ENCODE assay signal across 1 cellular context in the genomic region with DNA sequence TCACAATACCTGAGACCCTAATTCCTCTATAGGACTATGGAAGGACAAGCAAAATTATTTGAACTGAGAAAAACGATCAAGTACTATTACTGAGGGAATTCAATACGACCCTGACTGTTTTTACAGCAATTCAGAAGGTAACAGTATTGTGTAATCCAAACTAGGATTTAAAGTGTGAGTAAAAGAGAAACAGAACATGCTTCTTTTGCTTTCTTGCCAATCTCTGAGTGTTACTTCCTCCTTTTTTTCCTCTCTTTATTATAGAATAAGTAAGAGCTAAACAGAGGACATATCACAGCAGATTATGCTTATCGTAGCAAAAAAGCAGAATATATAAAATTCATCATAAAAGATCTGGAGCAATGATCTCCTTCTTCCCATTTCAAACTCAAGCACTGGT.
TF ChIP-seq lines count a peak whose summit lies in the region.

No MANE protein-coding gene starts in this region.

TF ChIP-seq in HCT116, 20 proteins besides CTCF, POLR2A, EP300 and RAD21 (continued from another document):
- TF ChIP-seq, protein P1, sequence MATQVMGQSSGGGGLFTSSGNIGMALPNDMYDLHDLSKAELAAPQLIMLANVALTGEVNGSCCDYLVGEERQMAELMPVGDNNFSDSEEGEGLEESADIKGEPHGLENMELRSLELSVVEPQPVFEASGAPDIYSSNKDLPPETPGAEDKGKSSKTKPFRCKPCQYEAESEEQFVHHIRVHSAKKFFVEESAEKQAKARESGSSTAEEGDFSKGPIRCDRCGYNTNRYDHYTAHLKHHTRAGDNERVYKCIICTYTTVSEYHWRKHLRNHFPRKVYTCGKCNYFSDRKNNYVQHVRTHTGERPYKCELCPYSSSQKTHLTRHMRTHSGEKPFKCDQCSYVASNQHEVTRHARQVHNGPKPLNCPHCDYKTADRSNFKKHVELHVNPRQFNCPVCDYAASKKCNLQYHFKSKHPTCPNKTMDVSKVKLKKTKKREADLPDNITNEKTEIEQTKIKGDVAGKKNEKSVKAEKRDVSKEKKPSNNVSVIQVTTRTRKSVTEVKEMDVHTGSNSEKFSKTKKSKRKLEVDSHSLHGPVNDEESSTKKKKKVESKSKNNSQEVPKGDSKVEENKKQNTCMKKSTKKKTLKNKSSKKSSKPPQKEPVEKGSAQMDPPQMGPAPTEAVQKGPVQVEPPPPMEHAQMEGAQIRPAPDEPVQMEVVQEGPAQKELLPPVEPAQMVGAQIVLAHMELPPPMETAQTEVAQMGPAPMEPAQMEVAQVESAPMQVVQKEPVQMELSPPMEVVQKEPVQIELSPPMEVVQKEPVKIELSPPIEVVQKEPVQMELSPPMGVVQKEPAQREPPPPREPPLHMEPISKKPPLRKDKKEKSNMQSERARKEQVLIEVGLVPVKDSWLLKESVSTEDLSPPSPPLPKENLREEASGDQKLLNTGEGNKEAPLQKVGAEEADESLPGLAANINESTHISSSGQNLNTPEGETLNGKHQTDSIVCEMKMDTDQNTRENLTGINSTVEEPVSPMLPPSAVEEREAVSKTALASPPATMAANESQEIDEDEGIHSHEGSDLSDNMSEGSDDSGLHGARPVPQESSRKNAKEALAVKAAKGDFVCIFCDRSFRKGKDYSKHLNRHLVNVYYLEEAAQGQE (IDR thresholded peaks at IDR 0.05; ENCODE audit: low read depth) = no peak
- TF ChIP-seq EZH2phosphoT487 (IDR thresholded peaks at IDR 0.05; ENCODE audit: borderline replicate concordance) (no peak), ZNF274 (IDR thresholded peaks at IDR 0.05; ENCODE audit: low read depth, low read length) (no peak), CEBPB (IDR thresholded peaks at IDR 0.05; ENCODE audit: low read depth) (no peak), EGR1 (IDR thresholded peaks at IDR 0.05; ENCODE audit: low read depth) (no peak), JUND (IDR thresholded peaks at IDR 0.05) (no peak), ATF3 (IDR thresholded peaks at IDR 0.05) (no peak), CBX3 (IDR thresholded peaks at IDR 0.05; ENCODE audit: low read depth) (no peak), POLR2AphosphoS5 (IDR thresholded peaks at IDR 0.05; ENCODE audit: low read depth, low read length) (no peak), ZBTB33 (IDR thresholded peaks at IDR 0.05; ENCODE audit: extremely low read depth, insufficient replicate concordance, low read length) (no peak), SRF (IDR thresholded peaks at IDR 0.05; ENCODE audit: low read depth) (no peak), SP1 (IDR thresholded peaks at IDR 0.05; ENCODE audit: low read depth) (no peak), YY1 (IDR thresholded peaks at IDR 0.05; ENCODE audit: extremely low read depth, insufficient replicate concordance, low read depth, low read length) (no peak), ELF1 (IDR thresholded peaks at IDR 0.05; ENCODE audit: borderline replicate concordance, low read depth) (no peak), ZFX (IDR thresholded peaks at IDR 0.05) (no peak)
- TF ChIP-seq, protein P2, sequence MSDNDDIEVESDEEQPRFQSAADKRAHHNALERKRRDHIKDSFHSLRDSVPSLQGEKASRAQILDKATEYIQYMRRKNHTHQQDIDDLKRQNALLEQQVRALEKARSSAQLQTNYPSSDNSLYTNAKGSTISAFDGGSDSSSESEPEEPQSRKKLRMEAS (IDR thresholded peaks at IDR 0.05) = no peak
